In genomic region chr5:150960791-150961396, GRCh38 we compare ENCODE assay signal across 18 cellular contexts. TPM values are rescaled to one million over a fixed set of nuclear protein-coding genes. Genes with fewer than 3 reads are reported as not detected.
"Had no signal": no experiment of that assay in that cellular context is flagged by ENCODE, and none has a peak within 500 bp of the region (broad histone marks: within the 10 kb centered on the region; RNA-seq: fewer than 3 reads in every experiment).

No MANE protein-coding gene starts in this region.

- H3K4me1 ChIP-seq: foreskin keratinocyte, spleen, tibial nerve had no signal

- H3K4me3 ChIP-seq: dorsolateral prefrontal cortex, spleen, tibial nerve had no signal

- H3K27me3 ChIP-seq: dorsolateral prefrontal cortex, foreskin keratinocyte, tibial nerve had no signal

- ATAC-seq: activated CD8-positive, alpha-beta T cell treated with anti-CD3 and anti-CD28 coated beads, Interleukin-2, amount 10 ng/mL, durations not matched to agents 7 days and 5 days; esophagus mucosa; foreskin keratinocyte; left lobe of liver; natural killer cell treated with Interleukin-12 subunit alpha and Interleukin-12 subunit beta and Interleukin-15 and Interleukin-18, amount 100 ng/mL, for 72 hours; right cardiac atrium; stimulated activated memory B cell treated with anti-CD40 and anti-IgM and Interleukin-4, amounts not matched to agents 10 μg/mL and 1 μg/mL and 100 μg/mL, for 72 hours; WTC11 had no signal

- H3K27ac ChIP-seq: dorsolateral prefrontal cortex, foreskin keratinocyte, spleen, tibial nerve had no signal

- DNase-seq: activated CD4-positive, alpha-beta T cell treated with anti-CD3 and anti-CD28 coated beads for 48 hours; activated CD8-positive, alpha-beta memory T cell treated with anti-CD3 and anti-CD28 coated beads, Interleukin-2, amount 50 U/mL, for 48 hours; activated CD8-positive, alpha-beta T cell treated with anti-CD3 and anti-CD28 coated beads, Interleukin-2, amount 10 ng/mL, durations not matched to agents 7 days and 5 days; activated naive CD8-positive, alpha-beta T cell treated with anti-CD3 and anti-CD28 coated beads, Interleukin-2, amount 10 ng/mL, durations not matched to agents 7 days and 5 days; anterior cingulate cortex; cerebellar nuclear complex; dorsolateral prefrontal cortex; foreskin keratinocyte; occipital lobe; right cardiac atrium; spleen; stimulated activated CD4-positive, alpha-beta T cell treated with anti-CD3 and anti-CD28 coated beads, Interleukin-1b, Interleukin-23, amount 100 ng/mL, for 48 hours had no signal

- H3K36me3 ChIP-seq: spleen, tibial nerve had no signal

RNA-seq across cellular contexts. Expression of gene GPX3, which starts 59.5 kb away (rescaled TPM):
- total RNA-seq: activated CD8-positive, alpha-beta T cell treated with anti-CD3 and anti-CD28 coated beads, Interleukin-2, amount 10 ng/mL, durations not matched to agents 7 days and 5 days; activated naive CD8-positive, alpha-beta T cell treated with anti-CD3 and anti-CD28 coated beads, Interleukin-2, amount 10 ng/mL, durations not matched to agents 7 days and 5 days; natural killer cell treated with Interleukin-12 subunit alpha and Interleukin-12 subunit beta and Interleukin-15 and Interleukin-18, amount 100 ng/mL, for 72 hours had no signal
